ENCODE assay signal across 8 cellular contexts in the genomic region with DNA sequence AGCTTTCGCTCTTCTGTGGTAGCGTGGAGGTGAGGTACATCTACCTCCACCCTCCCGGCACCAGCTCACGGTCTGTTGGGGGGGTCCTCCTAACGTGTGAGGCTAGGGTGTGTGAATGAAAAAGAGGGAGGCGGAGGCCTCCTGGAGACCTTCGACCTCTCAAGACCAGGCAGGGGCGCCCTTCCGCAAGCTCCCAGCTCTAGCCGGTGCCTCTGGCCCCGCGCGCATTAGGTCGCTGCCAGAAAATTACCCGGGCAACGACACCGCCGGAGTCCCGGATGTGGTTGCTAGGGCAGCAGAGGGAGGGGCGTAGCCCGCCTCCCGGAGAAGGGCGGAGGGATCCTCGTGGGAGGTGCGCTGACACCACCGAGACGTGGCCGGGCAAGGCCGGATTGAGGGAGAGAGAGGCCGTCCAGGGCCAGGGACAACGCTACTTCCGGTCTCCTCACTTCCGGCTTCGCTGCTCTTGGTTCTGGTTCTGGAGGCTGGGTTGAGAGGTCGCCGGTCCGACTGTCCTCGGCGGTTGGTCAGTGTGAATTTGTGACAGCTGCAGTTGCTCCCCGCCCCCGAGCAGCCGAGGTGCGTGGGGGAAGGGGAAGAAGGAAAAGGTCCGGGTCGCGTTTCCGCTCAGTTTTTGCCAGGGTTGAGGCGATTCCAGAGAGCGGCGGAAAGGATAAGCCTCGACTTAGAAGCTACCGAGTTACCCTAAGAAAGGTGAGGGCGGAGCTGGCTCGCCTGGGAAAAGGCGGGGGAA. TPM values are rescaled to one million over a fixed set of nuclear protein-coding genes. Genes with fewer than 3 reads are reported as not detected.
DNase-seq lines count a peak whose midpoint lies in the region; ATAC-seq and TF ChIP-seq lines count a peak whose summit lies in the region.

Gene ARFIP1, plus strand, starts transcription at position 442 of the 754 bp plus-strand sequence. CDS start 49,680 bp downstream, outside the sequence.
Gene TIGD4, minus strand, starts transcription at position 218 of the 754 bp plus-strand sequence. CDS start 8,726 bp downstream, outside the sequence.

- peak within 1 kb of the TSS; percentile 94 for H3K27ac Mint-ChIP-seq in T-helper 1 cell treated with Interleukin-12 subunit alpha and Interleukin-12 subunit beta and Interleukin-4 antibody, amounts not matched to agents 30 μg/mL and 1 μg/mL, for 36 hours

- H3K27me3 Mint-ChIP-seq in T-helper 1 cell treated with Interleukin-12 subunit alpha and Interleukin-12 subunit beta and Interleukin-4 antibody, amounts not matched to agents 30 μg/mL and 1 μg/mL, for 36 hours (ENCODE audit: low read depth): peaks cover 24% of the 10 kb centered on the region

- H3K4me3 Mint-ChIP-seq in T-helper 1 cell treated with Interleukin-12 subunit alpha and Interleukin-12 subunit beta and Interleukin-4 antibody, amounts not matched to agents 30 μg/mL and 1 μg/mL, for 36 hours: peak within 1 kb of the TSS; percentile 97

- H3K27ac ChIP-seq in right cardiac atrium (ENCODE audit: low read length) (peak within 1 kb of the TSS; percentile 80), vagina (peak within 1 kb of the TSS; percentile 95)

- peak; percentile 94 for ATAC-seq in HG02884 (IDR thresholded peaks at IDR 0.05; ENCODE audit: unreplicated experiment)
- peak; percentile 100 for ATAC-seq in right cardiac atrium

- H3K36me3 Mint-ChIP-seq in T-helper 1 cell treated with Interleukin-12 subunit alpha and Interleukin-12 subunit beta and Interleukin-4 antibody, amounts not matched to agents 30 μg/mL and 1 μg/mL, for 36 hours (ENCODE audit: low read depth): peaks cover 11% of the 10 kb centered on the region

- in situ Hi-C loops in GM13977 (cut with MboI; ENCODE audit: low pct_unique_long_range_greater_than_20kb, low sequenced_read_pairs, unreplicated experiment): no loop called here

- H3K4me3 ChIP-seq in right cardiac atrium (ENCODE audit: low read length) (peak within 1 kb of the TSS; percentile 73), vagina (peak within 1 kb of the TSS; percentile 88 to 92)

- no peak for TF ChIP-seq POLR2A in vagina (IDR thresholded peaks at IDR 0.05)

- H3K9me3 Mint-ChIP-seq in T-helper 1 cell treated with Interleukin-12 subunit alpha and Interleukin-12 subunit beta and Interleukin-4 antibody, amounts not matched to agents 30 μg/mL and 1 μg/mL, for 36 hours: no peaks in the 10 kb centered on the region

- peaks cover 36% of the 10 kb centered on the region for H3K4me1 Mint-ChIP-seq in T-helper 1 cell treated with Interleukin-12 subunit alpha and Interleukin-12 subunit beta and Interleukin-4 antibody, amounts not matched to agents 30 μg/mL and 1 μg/mL, for 36 hours (ENCODE audit: low read depth)

- H3K4me1 ChIP-seq in right cardiac atrium (ENCODE audit: control insufficient read depth, insufficient read depth, low read length) (peaks cover under 1% of the 10 kb centered on the region), vagina (peaks cover 45% of the 10 kb centered on the region)

- H3K9me3 ChIP-seq in right cardiac atrium (ENCODE audit: control insufficient read depth, low read length): no peaks in the 10 kb centered on the region
- H3K9me3 ChIP-seq in vagina: no peaks in the 10 kb centered on the region

- TF ChIP-seq CTCF in GM13977 (IDR thresholded peaks at IDR 0.05; ENCODE audit: extremely low read depth, insufficient read depth, missing control alignments) (peak; percentile 49), vagina (IDR thresholded peaks at IDR 0.05) (no peak)

- H3K27me3 ChIP-seq in right cardiac atrium (ENCODE audit: control insufficient read depth, insufficient read depth) (no peaks in the 10 kb centered on the region), vagina (no peaks in the 10 kb centered on the region)

- no peaks in the 10 kb centered on the region for H3K36me3 ChIP-seq in vagina

- intact Hi-C loops in right cardiac atrium (cut with DNase I): no loop called here
- intact Hi-C loops in vagina (cut with DNase I): no loop called here

- DNase-seq in GM13977 (ENCODE audit: low spot score) (peak; percentile 92), NCI-H146 treated with DMSO at 0.1 percent for 48 hours (lab: John Stamatoyannopoulos, UW; ENCODE audit: unreplicated experiment) (peak; percentile 82), anterior cingulate cortex (lab: John Stamatoyannopoulos, UW) (peak; percentile 91 to 100 (median 98)), right cardiac atrium (peak; percentile 99), pulmonary artery endothelial cell (ENCODE audit: low read depth, low spot score) (peak; percentile 81), vagina (ENCODE audit: extremely low spot score in 2 of 2) (peak; percentile 97 to 98)

- under 1% methylated on average over 55 of the region's 55 CpGs for WGBS in right cardiac atrium

RNA-seq across cellular contexts. Expression of gene ARFIP1, which starts in this region (rescaled TPM):
- 10 to 100 TPM; 18.6 to 20.6 (median 19.8) TPM for total RNA-seq in right cardiac atrium
- 8.9 TPM for polyA plus RNA-seq in right cardiac atrium
- 37.6 and 40.7 TPM in 2 replicates for total RNA-seq in pulmonary artery endothelial cell
- total RNA-seq in vagina: 19.4 TPM

RNA-seq across cellular contexts. Expression of gene TIGD4, which starts in this region (rescaled TPM):
- total RNA-seq in right cardiac atrium (under 1 TPM; 0.15 to 0.37 (median 0.18) TPM), pulmonary artery endothelial cell (0.04 and 0.20 TPM in 2 replicates), vagina (0.49 TPM)
- polyA plus RNA-seq in right cardiac atrium: 0.07 TPM

Comparison
In these comparisons a context has a peak if more than half of its experiments do, and no peak if none do; other contexts are left out.
1. Peak in every context shown above with its lines: DNase-seq, ATAC-seq, H3K4me3 ChIP-seq and H3K27ac ChIP-seq.